In genomic region chr18:73954267-73954666, GRCh38 we compare ENCODE assay signal across 30 cellular contexts.
"Had no signal": no experiment of that assay in that cellular context is flagged by ENCODE, and none has a peak within 500 bp of the region (broad histone marks: within the 10 kb centered on the region; RNA-seq: fewer than 3 reads in every experiment).

No MANE protein-coding gene starts in this region.

- H3K27ac Mint-ChIP-seq: dendritic cell treated with granulocyte-macrophage colony-stimulating factor and Interleukin-4, amounts not matched to agents 40 ng/mL and 50 ng/mL, for 4 days; mesothelial cell of epicardium; naive thymus-derived CD4-positive, alpha-beta T cell; nephron; neural progenitor cell; progenitor cell of endocrine pancreas; type B pancreatic cell had no signal

- H3K4me1 Mint-ChIP-seq: mesothelial cell of epicardium, nephron, neural progenitor cell had no signal

- H3K36me3 ChIP-seq: colonic mucosa, esophagus muscularis mucosa, gastroesophageal sphincter, heart right ventricle, left lung, neural progenitor cell, right atrium auricular region, stomach, thyroid gland had no signal

- H3K9me3 Mint-ChIP-seq: dendritic cell treated with granulocyte-macrophage colony-stimulating factor and Interleukin-4, amounts not matched to agents 40 ng/mL and 50 ng/mL, for 4 days; type B pancreatic cell had no signal

- H2AFZ ChIP-seq: neural progenitor cell, parathyroid adenoma had no signal

- H3K27me3 ChIP-seq: colonic mucosa, foreskin keratinocyte, neural progenitor cell, right atrium auricular region, thyroid gland had no signal

- H3K79me2 ChIP-seq: parathyroid adenoma had no signal

- H3K36me3 Mint-ChIP-seq: mesothelial cell of epicardium, neural progenitor cell, type B pancreatic cell had no signal

- H3K9me3 ChIP-seq: colonic mucosa, gastroesophageal sphincter, left lung, mucosa of descending colon, right atrium auricular region, stomach, thyroid gland had no signal

- H3K9ac ChIP-seq: neural progenitor cell, parathyroid adenoma had no signal

- H3K4me3 ChIP-seq: colonic mucosa, esophagus muscularis mucosa, gastroesophageal sphincter, heart right ventricle, left lung, mucosa of descending colon, neural progenitor cell, right atrium auricular region, smooth muscle cell, stomach, thyroid gland had no signal

- H3K4me2 ChIP-seq: neural progenitor cell, smooth muscle cell had no signal

- H3K27ac ChIP-seq: colonic mucosa, esophagus muscularis mucosa, foreskin keratinocyte, gastroesophageal sphincter, heart right ventricle, left lung, neural progenitor cell, parathyroid adenoma, right atrium auricular region, stomach, thyroid gland had no signal

- ATAC-seq: foreskin keratinocyte; gastroesophageal sphincter; heart right ventricle; left cardiac atrium; left lung; mucosa of descending colon; naive thymus-derived CD4-positive, alpha-beta T cell; sciatic nerve had no signal

- DNase-seq: colonic mucosa; effector CD8-positive, alpha-beta T cell; foreskin keratinocyte; glutamatergic neuron; heart right ventricle; hippocampal formation; left cardiac atrium; left lung; mesenchymal stem cell; mucosa of descending colon; naive thymus-derived CD4-positive, alpha-beta T cell; stimulated activated CD4-positive, alpha-beta T cell treated with anti-CD3 and anti-CD28 coated beads, Interleukin-12 subunit alpha, Interleukin-12 subunit beta, amount 100 ng/mL, for 4 hours; stimulated activated CD4-positive, alpha-beta T cell treated with anti-CD3 and anti-CD28 coated beads, Interleukin-1b, Interleukin-23, amount 100 ng/mL, for 48 hours; stimulated activated CD4-positive, alpha-beta T cell treated with anti-CD3 and anti-CD28 coated beads, Interleukin-4, amount 100 ng/mL, for 1 hour; stimulated activated CD8-positive, alpha-beta memory T cell treated with anti-CD3 and anti-CD28 coated beads, Interleukin-4, amount 100 ng/mL, for 48 hours; stimulated activated naive CD4-positive, alpha-beta T cell treated with Interleukin-2 at 50 U/mL for 16 hours; stomach; thyroid gland had no signal

- H3K4me3 Mint-ChIP-seq: dendritic cell treated with granulocyte-macrophage colony-stimulating factor and Interleukin-4, amounts not matched to agents 40 ng/mL and 50 ng/mL, for 4 days; mesothelial cell of epicardium; naive thymus-derived CD4-positive, alpha-beta T cell; nephron; neural progenitor cell; type B pancreatic cell had no signal

- H3K4me1 ChIP-seq: colonic mucosa, esophagus muscularis mucosa, foreskin keratinocyte, gastroesophageal sphincter, heart right ventricle, left lung, parathyroid adenoma, right atrium auricular region, stomach, thyroid gland had no signal
